Comparison of ENCODE assay signal across 1 cellular context in the genomic region with DNA sequence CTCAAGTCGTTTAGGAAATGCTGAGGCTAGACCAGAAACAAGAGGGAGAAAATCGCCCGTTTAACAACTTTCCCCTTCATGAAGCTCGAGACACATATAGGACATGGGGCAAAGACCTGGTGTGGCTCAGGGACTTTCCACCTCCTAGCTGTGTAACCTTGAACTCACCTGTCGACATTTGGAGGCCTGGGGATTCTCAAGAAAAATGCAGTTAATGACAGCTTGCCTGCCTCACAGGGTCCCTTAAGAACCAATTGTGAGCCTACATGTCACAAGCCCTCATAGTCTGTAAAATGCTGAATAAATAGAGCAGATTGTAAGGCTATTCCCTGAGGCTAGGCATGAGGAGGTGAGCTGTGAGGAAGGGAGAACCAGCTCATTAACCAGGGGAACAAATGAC.
TF ChIP-seq lines count a peak whose summit lies in the region.

No MANE protein-coding gene starts in this region.

TF ChIP-seq in GM12878, 131 proteins besides CTCF, POLR2A, EP300 and RAD21:
- TF ChIP-seq RAD51 (IDR thresholded peaks at IDR 0.05): no peak
- 0 out of 2 replicates have a peak, but pooled peaks have one; percentile 9 for TF ChIP-seq NR2F1 (conservative IDR thresholded peaks at IDR 0.05)
- 0 out of 2 replicates have a peak, but pooled peaks have one; percentile 21 for TF ChIP-seq MYB (IDR thresholded peaks at IDR 0.05; ENCODE audit: borderline replicate concordance, low read depth, low read length)
- TF ChIP-seq CREM (IDR thresholded peaks at IDR 0.05; ENCODE audit: low read depth): no peak
- TF ChIP-seq HDAC6 (IDR thresholded peaks at IDR 0.05; ENCODE audit: unreplicated experiment): no peak
- no peak for TF ChIP-seq NFIC (IDR thresholded peaks at IDR 0.05; ENCODE audit: low read depth, low read length)
- TF ChIP-seq, protein P1, sequence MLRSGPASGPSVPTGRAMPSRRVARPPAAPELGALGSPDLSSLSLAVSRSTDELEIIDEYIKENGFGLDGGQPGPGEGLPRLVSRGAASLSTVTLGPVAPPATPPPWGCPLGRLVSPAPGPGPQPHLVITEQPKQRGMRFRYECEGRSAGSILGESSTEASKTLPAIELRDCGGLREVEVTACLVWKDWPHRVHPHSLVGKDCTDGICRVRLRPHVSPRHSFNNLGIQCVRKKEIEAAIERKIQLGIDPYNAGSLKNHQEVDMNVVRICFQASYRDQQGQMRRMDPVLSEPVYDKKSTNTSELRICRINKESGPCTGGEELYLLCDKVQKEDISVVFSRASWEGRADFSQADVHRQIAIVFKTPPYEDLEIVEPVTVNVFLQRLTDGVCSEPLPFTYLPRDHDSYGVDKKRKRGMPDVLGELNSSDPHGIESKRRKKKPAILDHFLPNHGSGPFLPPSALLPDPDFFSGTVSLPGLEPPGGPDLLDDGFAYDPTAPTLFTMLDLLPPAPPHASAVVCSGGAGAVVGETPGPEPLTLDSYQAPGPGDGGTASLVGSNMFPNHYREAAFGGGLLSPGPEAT (IDR thresholded peaks at IDR 0.05; ENCODE audit: low read depth): peak; percentile 70; the same call in 1 of the 2 replicates
- TF ChIP-seq, protein P2, sequence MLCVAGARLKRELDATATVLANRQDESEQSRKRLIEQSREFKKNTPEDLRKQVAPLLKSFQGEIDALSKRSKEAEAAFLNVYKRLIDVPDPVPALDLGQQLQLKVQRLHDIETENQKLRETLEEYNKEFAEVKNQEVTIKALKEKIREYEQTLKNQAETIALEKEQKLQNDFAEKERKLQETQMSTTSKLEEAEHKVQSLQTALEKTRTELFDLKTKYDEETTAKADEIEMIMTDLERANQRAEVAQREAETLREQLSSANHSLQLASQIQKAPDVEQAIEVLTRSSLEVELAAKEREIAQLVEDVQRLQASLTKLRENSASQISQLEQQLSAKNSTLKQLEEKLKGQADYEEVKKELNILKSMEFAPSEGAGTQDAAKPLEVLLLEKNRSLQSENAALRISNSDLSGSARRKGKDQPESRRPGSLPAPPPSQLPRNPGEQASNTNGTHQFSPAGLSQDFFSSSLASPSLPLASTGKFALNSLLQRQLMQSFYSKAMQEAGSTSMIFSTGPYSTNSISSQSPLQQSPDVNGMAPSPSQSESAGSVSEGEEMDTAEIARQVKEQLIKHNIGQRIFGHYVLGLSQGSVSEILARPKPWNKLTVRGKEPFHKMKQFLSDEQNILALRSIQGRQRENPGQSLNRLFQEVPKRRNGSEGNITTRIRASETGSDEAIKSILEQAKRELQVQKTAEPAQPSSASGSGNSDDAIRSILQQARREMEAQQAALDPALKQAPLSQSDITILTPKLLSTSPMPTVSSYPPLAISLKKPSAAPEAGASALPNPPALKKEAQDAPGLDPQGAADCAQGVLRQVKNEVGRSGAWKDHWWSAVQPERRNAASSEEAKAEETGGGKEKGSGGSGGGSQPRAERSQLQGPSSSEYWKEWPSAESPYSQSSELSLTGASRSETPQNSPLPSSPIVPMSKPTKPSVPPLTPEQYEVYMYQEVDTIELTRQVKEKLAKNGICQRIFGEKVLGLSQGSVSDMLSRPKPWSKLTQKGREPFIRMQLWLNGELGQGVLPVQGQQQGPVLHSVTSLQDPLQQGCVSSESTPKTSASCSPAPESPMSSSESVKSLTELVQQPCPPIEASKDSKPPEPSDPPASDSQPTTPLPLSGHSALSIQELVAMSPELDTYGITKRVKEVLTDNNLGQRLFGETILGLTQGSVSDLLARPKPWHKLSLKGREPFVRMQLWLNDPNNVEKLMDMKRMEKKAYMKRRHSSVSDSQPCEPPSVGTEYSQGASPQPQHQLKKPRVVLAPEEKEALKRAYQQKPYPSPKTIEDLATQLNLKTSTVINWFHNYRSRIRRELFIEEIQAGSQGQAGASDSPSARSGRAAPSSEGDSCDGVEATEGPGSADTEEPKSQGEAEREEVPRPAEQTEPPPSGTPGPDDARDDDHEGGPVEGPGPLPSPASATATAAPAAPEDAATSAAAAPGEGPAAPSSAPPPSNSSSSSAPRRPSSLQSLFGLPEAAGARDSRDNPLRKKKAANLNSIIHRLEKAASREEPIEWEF (IDR thresholded peaks at IDR 0.05; ENCODE audit: insufficient replicate concordance, low read depth, low read length): no peak
- no peak for TF ChIP-seq ZNF24 (IDR thresholded peaks at IDR 0.05)
- TF ChIP-seq, protein P3, sequence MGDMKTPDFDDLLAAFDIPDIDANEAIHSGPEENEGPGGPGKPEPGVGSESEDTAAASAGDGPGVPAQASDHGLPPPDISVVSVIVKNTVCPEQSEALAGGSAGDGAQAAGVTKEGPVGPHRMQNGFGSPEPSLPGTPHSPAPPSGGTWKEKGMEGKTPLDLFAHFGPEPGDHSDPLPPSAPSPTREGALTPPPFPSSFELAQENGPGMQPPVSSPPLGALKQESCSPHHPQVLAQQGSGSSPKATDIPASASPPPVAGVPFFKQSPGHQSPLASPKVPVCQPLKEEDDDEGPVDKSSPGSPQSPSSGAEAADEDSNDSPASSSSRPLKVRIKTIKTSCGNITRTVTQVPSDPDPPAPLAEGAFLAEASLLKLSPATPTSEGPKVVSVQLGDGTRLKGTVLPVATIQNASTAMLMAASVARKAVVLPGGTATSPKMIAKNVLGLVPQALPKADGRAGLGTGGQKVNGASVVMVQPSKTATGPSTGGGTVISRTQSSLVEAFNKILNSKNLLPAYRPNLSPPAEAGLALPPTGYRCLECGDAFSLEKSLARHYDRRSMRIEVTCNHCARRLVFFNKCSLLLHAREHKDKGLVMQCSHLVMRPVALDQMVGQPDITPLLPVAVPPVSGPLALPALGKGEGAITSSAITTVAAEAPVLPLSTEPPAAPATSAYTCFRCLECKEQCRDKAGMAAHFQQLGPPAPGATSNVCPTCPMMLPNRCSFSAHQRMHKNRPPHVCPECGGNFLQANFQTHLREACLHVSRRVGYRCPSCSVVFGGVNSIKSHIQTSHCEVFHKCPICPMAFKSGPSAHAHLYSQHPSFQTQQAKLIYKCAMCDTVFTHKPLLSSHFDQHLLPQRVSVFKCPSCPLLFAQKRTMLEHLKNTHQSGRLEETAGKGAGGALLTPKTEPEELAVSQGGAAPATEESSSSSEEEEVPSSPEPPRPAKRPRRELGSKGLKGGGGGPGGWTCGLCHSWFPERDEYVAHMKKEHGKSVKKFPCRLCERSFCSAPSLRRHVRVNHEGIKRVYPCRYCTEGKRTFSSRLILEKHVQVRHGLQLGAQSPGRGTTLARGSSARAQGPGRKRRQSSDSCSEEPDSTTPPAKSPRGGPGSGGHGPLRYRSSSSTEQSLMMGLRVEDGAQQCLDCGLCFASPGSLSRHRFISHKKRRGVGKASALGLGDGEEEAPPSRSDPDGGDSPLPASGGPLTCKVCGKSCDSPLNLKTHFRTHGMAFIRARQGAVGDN (IDR thresholded peaks at IDR 0.05): no peak
- TF ChIP-seq, protein P4, sequence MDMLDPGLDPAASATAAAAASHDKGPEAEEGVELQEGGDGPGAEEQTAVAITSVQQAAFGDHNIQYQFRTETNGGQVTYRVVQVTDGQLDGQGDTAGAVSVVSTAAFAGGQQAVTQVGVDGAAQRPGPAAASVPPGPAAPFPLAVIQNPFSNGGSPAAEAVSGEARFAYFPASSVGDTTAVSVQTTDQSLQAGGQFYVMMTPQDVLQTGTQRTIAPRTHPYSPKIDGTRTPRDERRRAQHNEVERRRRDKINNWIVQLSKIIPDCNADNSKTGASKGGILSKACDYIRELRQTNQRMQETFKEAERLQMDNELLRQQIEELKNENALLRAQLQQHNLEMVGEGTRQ (IDR thresholded peaks at IDR 0.05; ENCODE audit: borderline replicate concordance, low read depth, low read length): no peak
- TF ChIP-seq MTA2 (IDR thresholded peaks at IDR 0.05; ENCODE audit: low read depth): peak; percentile 3; the same call in 1 of the 2 replicates
- no peak for TF ChIP-seq TARDBP (IDR thresholded peaks at IDR 0.05; ENCODE audit: borderline replicate concordance)
- no peak for TF ChIP-seq EED (IDR thresholded peaks at IDR 0.05; ENCODE audit: low read depth)
- peak; percentile 74; the same call in 1 of the 2 replicates for TF ChIP-seq ESRRA (IDR thresholded peaks at IDR 0.05; ENCODE audit: low read length)
- TF ChIP-seq, protein P5, sequence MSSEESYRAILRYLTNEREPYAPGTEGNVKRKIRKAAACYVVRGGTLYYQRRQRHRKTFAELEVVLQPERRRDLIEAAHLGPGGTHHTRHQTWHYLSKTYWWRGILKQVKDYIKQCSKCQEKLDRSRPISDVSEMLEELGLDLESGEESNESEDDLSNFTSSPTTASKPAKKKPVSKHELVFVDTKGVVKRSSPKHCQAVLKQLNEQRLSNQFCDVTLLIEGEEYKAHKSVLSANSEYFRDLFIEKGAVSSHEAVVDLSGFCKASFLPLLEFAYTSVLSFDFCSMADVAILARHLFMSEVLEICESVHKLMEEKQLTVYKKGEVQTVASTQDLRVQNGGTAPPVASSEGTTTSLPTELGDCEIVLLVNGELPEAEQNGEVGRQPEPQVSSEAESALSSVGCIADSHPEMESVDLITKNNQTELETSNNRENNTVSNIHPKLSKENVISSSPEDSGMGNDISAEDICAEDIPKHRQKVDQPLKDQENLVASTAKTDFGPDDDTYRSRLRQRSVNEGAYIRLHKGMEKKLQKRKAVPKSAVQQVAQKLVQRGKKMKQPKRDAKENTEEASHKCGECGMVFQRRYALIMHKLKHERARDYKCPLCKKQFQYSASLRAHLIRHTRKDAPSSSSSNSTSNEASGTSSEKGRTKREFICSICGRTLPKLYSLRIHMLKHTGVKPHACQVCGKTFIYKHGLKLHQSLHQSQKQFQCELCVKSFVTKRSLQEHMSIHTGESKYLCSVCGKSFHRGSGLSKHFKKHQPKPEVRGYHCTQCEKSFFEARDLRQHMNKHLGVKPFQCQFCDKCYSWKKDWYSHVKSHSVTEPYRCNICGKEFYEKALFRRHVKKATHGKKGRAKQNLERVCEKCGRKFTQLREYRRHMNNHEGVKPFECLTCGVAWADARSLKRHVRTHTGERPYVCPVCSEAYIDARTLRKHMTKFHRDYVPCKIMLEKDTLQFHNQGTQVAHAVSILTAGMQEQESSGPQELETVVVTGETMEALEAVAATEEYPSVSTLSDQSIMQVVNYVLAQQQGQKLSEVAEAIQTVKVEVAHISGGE (CRISPR knock-in tag; IDR thresholded peaks at IDR 0.05): no peak
- TF ChIP-seq NBN (IDR thresholded peaks at IDR 0.05): 0 out of 2 replicates have a peak, but pooled peaks have one; percentile 2
- no peak for TF ChIP-seq JUND (IDR thresholded peaks at IDR 0.05; ENCODE audit: low read depth, low read length)
- no peak for TF ChIP-seq SUPT20H (IDR thresholded peaks at IDR 0.05; ENCODE audit: borderline replicate concordance, control insufficient read depth, low read depth, low read length)
- TF ChIP-seq, protein P6, sequence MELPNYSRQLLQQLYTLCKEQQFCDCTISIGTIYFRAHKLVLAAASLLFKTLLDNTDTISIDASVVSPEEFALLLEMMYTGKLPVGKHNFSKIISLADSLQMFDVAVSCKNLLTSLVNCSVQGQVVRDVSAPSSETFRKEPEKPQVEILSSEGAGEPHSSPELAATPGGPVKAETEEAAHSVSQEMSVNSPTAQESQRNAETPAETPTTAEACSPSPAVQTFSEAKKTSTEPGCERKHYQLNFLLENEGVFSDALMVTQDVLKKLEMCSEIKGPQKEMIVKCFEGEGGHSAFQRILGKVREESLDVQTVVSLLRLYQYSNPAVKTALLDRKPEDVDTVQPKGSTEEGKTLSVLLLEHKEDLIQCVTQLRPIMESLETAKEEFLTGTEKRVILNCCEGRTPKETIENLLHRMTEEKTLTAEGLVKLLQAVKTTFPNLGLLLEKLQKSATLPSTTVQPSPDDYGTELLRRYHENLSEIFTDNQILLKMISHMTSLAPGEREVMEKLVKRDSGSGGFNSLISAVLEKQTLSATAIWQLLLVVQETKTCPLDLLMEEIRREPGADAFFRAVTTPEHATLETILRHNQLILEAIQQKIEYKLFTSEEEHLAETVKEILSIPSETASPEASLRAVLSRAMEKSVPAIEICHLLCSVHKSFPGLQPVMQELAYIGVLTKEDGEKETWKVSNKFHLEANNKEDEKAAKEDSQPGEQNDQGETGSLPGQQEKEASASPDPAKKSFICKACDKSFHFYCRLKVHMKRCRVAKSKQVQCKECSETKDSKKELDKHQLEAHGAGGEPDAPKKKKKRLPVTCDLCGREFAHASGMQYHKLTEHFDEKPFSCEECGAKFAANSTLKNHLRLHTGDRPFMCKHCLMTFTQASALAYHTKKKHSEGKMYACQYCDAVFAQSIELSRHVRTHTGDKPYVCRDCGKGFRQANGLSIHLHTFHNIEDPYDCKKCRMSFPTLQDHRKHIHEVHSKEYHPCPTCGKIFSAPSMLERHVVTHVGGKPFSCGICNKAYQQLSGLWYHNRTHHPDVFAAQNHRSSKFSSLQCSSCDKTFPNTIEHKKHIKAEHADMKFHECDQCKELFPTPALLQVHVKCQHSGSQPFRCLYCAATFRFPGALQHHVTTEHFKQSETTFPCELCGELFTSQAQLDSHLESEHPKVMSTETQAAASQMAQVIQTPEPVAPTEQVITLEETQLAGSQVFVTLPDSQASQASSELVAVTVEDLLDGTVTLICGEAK (IDR thresholded peaks at IDR 0.05; ENCODE audit: borderline replicate concordance): no peak
- no peak for TF ChIP-seq RB1 (IDR thresholded peaks at IDR 0.05; ENCODE audit: borderline replicate concordance)
- TF ChIP-seq SIX5 (IDR thresholded peaks at IDR 0.05; ENCODE audit: low read depth, low read length, severe bottlenecking): no peak
- no peak for TF ChIP-seq ZNF207 (IDR thresholded peaks at IDR 0.05; ENCODE audit: borderline replicate concordance)
- 0 out of 2 replicates have a peak, but pooled peaks have one; percentile 20 for TF ChIP-seq IKZF1 (conservative IDR thresholded peaks at IDR 0.05)
- TF ChIP-seq BRCA1 (IDR thresholded peaks at IDR 0.05; ENCODE audit: low read depth, low read length): no peak
- no peak for TF ChIP-seq TAF1 (IDR thresholded peaks at IDR 0.05; ENCODE audit: borderline replicate concordance, low read depth, low read length)
- 0 out of 4 replicates have a peak, but pooled peaks of 1 of the 2 experiments have one; percentile 4 for TF ChIP-seq IKZF2 (IDR thresholded peaks at IDR 0.05)
- TF ChIP-seq POU2F2 (IDR thresholded peaks at IDR 0.05; ENCODE audit: borderline replicate concordance, low read depth, low read length): no peak
- TF ChIP-seq, protein P7, sequence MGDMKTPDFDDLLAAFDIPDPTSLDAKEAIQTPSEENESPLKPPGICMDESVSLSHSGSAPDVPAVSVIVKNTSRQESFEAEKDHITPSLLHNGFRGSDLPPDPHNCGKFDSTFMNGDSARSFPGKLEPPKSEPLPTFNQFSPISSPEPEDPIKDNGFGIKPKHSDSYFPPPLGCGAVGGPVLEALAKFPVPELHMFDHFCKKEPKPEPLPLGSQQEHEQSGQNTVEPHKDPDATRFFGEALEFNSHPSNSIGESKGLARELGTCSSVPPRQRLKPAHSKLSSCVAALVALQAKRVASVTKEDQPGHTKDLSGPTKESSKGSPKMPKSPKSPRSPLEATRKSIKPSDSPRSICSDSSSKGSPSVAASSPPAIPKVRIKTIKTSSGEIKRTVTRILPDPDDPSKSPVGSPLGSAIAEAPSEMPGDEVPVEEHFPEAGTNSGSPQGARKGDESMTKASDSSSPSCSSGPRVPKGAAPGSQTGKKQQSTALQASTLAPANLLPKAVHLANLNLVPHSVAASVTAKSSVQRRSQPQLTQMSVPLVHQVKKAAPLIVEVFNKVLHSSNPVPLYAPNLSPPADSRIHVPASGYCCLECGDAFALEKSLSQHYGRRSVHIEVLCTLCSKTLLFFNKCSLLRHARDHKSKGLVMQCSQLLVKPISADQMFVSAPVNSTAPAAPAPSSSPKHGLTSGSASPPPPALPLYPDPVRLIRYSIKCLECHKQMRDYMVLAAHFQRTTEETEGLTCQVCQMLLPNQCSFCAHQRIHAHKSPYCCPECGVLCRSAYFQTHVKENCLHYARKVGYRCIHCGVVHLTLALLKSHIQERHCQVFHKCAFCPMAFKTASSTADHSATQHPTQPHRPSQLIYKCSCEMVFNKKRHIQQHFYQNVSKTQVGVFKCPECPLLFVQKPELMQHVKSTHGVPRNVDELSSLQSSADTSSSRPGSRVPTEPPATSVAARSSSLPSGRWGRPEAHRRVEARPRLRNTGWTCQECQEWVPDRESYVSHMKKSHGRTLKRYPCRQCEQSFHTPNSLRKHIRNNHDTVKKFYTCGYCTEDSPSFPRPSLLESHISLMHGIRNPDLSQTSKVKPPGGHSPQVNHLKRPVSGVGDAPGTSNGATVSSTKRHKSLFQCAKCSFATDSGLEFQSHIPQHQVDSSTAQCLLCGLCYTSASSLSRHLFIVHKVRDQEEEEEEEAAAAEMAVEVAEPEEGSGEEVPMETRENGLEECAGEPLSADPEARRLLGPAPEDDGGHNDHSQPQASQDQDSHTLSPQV (IDR thresholded peaks at IDR 0.05): no peak
